8 cellular contexts compared by ENCODE assay signal in genomic region chrX:102899940-102900916, GRCh38. TPM values are rescaled to one million over a fixed set of nuclear protein-coding genes. Genes with fewer than 3 reads are reported as not detected.
DNase-seq lines count a peak whose midpoint lies in the region; ATAC-seq, FAIRE-seq and TF ChIP-seq lines count a peak whose summit lies in the region.

No MANE protein-coding gene starts in this region.

- no peak overlapping the region for H3K27ac ChIP-seq in 22Rv1

- no peaks in the 10 kb centered on the region for H3K27me3 ChIP-seq in kidney epithelial cell (ENCODE audit: control insufficient read depth, insufficient read depth, low read length)

- peaks cover 5% of the 10 kb centered on the region for H3K4me1 Mint-ChIP-seq in brain

- H3K27ac Mint-ChIP-seq in brain, result peak overlapping the region in 2 of 5 experiments; percentile 49 to 70

- no peak for DNase-seq in GM12892 (ENCODE audit: insufficient read length)
- peak; percentile 86 for DNase-seq in NCI-H1694 (lab: John Stamatoyannopoulos, UW)
- DNase-seq in UCSD-AML1 (lab: John Stamatoyannopoulos, UW; ENCODE audit: unreplicated experiment), result peak; percentile 62
- peak; percentile 25 for DNase-seq in kidney epithelial cell (ENCODE audit: low read depth)
- peak; percentile 30 for DNase-seq in stimulated activated CD4-positive, alpha-beta T cell treated with anti-CD3 and anti-CD28 coated beads, Interleukin-2, amount 100 ng/mL, for 4 hours (ENCODE audit: low read depth)

- no peaks in the 10 kb centered on the region for H3K27me3 Mint-ChIP-seq in brain

- peak; percentile 58 for TF ChIP-seq CTCF in 22Rv1 (IDR thresholded peaks at IDR 0.05)
- peak; percentile 51 to 61 for TF ChIP-seq CTCF in brain (conservative IDR thresholded peaks at IDR 0.05)
- peak; percentile 63 for TF ChIP-seq CTCF in kidney epithelial cell (IDR thresholded peaks at IDR 0.05; ENCODE audit: insufficient read depth, low read length, poor library complexity, severe bottlenecking)

- peak; percentile 90 for ATAC-seq in HG02852 (IDR thresholded peaks at IDR 0.05; ENCODE audit: unreplicated experiment)

- H3K4me3 ChIP-seq in kidney epithelial cell (ENCODE audit: low read depth, low read length), result no peak overlapping the region

- H3K36me3 Mint-ChIP-seq in brain, result no peaks in the 10 kb centered on the region

- peak; percentile 78 for FAIRE-seq in GM12892 (lab: Jason Lieb, UNC)

- H3K36me3 ChIP-seq in kidney epithelial cell (ENCODE audit: control insufficient read depth, insufficient read depth, low read length), result no peaks in the 10 kb centered on the region

- no peak for TF ChIP-seq POLR2A in GM12892 (IDR thresholded peaks at IDR 0.05; ENCODE audit: low read depth, low read length)

- H3K4me3 Mint-ChIP-seq in brain, result no peak overlapping the region

- H3K9me3 Mint-ChIP-seq in brain, result no peaks in the 10 kb centered on the region

RNA-seq across cellular contexts. Expression of gene RAB40AL, which starts 36.8 kb away (rescaled TPM):
- polyA plus RNA-seq in GM12892 (2012; ENCODE audit: missing spikeins), result not detected
- not detected for polyA plus RNA-seq in brain (ENCODE audit: insufficient read depth, low read depth, low replicate concordance)
- 2.7 TPM in 1 of 2 replicates, not detected in the other for total RNA-seq in kidney epithelial cell
